Comparison of ENCODE assay signal across 1 cellular context in genomic region chr3:140844072-140844471, GRCh38.
TF ChIP-seq lines count a peak whose summit lies in the region.

No MANE protein-coding gene starts in this region.

TF ChIP-seq in GM12878, 131 proteins besides CTCF, POLR2A, EP300 and RAD21 (continued from another document):
- no peak for TF ChIP-seq E4F1 (IDR thresholded peaks at IDR 0.05; ENCODE audit: borderline replicate concordance, partially characterized antibody)
- TF ChIP-seq YY1 (IDR thresholded peaks at IDR 0.05; ENCODE audit: low read depth, low read length): no peak
- TF ChIP-seq CBX5 (IDR thresholded peaks at IDR 0.05; ENCODE audit: low read depth): no peak
- no peak for TF ChIP-seq KLF5 (IDR thresholded peaks at IDR 0.05; ENCODE audit: partially characterized antibody)
- no peak for TF ChIP-seq ZBTB40 (IDR thresholded peaks at IDR 0.05; ENCODE audit: borderline replicate concordance)
- no peak for TF ChIP-seq RELA (IDR thresholded peaks at IDR 0.05; ENCODE audit: borderline replicate concordance, partially characterized antibody)
- no peak for TF ChIP-seq KAT2A (conservative IDR thresholded peaks at IDR 0.05; ENCODE audit: control insufficient read depth, low read depth, low read length)
- no peak for TF ChIP-seq KDM1A (IDR thresholded peaks at IDR 0.05; ENCODE audit: borderline replicate concordance)
- no peak for TF ChIP-seq PML (IDR thresholded peaks at IDR 0.05; ENCODE audit: low read length)
- TF ChIP-seq SMAD5 (IDR thresholded peaks at IDR 0.05; ENCODE audit: low read depth): no peak
- TF ChIP-seq CBFB (IDR thresholded peaks at IDR 0.05; ENCODE audit: low read depth): no peak
- no peak for TF ChIP-seq WRNIP1 (IDR thresholded peaks at IDR 0.05; ENCODE audit: borderline replicate concordance, low read depth, low read length)
- no peak for TF ChIP-seq PKNOX1 (IDR thresholded peaks at IDR 0.05)
- no peak for TF ChIP-seq FOS (IDR thresholded peaks at IDR 0.05; ENCODE audit: borderline replicate concordance, extremely low read depth, insufficient read length)
